In the genomic region with DNA sequence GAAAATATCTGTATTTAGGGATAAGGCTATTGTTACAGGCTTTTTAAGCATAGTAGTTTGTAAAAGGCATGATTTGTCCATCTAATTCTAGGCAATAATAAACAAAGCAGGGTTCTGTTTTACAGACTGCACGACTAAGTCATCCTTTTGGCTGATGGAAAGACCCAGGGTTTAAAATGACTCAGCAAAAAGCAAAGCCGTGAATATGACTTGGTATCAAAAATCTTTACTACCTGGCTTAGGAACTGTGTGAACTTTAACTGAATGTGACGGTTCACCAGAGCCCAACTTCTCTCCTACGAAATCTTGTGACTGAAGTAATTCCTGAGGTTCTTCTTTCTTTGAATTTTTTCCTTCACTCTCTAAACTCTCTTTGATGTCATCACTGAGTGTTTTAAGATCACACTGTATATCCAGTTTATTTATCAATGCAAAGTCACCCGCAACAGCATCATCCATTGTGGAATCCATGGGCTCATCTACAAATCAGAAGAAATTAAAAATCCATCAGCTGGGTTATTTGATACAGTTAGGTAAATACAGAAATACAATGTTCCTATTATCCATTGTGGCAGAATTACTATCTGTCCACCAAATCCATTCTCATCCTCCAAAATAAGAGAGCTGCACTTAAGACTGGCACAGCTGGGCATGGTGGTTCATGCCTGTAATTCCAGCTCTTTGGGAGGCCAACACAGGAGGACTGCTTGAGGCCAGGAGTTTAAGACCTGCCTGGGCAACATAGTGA, we compare ENCODE assay signal across 8 cellular contexts. TPM values are rescaled to one million over a fixed set of nuclear protein-coding genes. Genes with fewer than 3 reads are reported as not detected.
DNase-seq lines count a peak whose midpoint lies in the region; ATAC-seq and TF ChIP-seq lines count a peak whose summit lies in the region.

No MANE protein-coding gene starts in this region.

- ATAC-seq in GM18519 (IDR thresholded peaks at IDR 0.05; ENCODE audit: low FRiP score, unreplicated experiment) (peak; percentile 44), GM19035 (IDR thresholded peaks at IDR 0.05; ENCODE audit: unreplicated experiment) (no peak), HG02588 (IDR thresholded peaks at IDR 0.05; ENCODE audit: unreplicated experiment) (no peak)

- H3K4me3 ChIP-seq in AG04450 (ENCODE audit: low read depth, low read length) (no peak overlapping the region), LNCaP clone FGC (ENCODE audit: low read depth, low read length) (no peak overlapping the region), MG63 (no peak overlapping the region)

- DNase-seq in AG04450 (ENCODE audit: low read depth, low spot score) (peak; percentile 54), LNCaP clone FGC (ENCODE audit: low read depth) (peak; percentile 50), hepatic stellate cell (ENCODE audit: low spot score) (peak; percentile 34), MG63 (no peak)
- DNase-seq in stimulated activated naive CD4-positive, alpha-beta T cell treated with Interleukin-2 at 50 U/mL for 16 hours (lab: John Stamatoyannopoulos, UW): no peak

- POLR2A ChIA-PET in AG04450 (lab: Yijun Ruan, JAX): no interaction called here

- H3K9me3 ChIP-seq in AG04450 (ENCODE audit: control insufficient read depth, insufficient read depth, low read length) (no peaks in the 10 kb centered on the region), MG63 (no peaks in the 10 kb centered on the region)

- TF ChIP-seq CTCF in AG04450 (IDR thresholded peaks at IDR 0.05; ENCODE audit: low read depth, low read length) (no peak), LNCaP clone FGC (IDR thresholded peaks at IDR 0.05; ENCODE audit: control insufficient read depth, extremely low read depth, insufficient read depth) (no peak)

- peak overlapping the region; percentile 77 for H3K27ac ChIP-seq in AG04450 (ENCODE audit: low read depth, low read length)

- H3K27me3 ChIP-seq in AG04450 (ENCODE audit: control insufficient read depth, insufficient read depth, low read length): no peaks in the 10 kb centered on the region
- H3K27me3 ChIP-seq in MG63: no peaks in the 10 kb centered on the region

- CTCF ChIA-PET in AG04450 (lab: Charles Lee): interaction anchor here (1.7 to 2.0 kb wide), 2 partner anchors 10 to 962 kb away, joined by 6 to 13 read pairs; no protein-coding TSS in a partner anchor

- H3K36me3 ChIP-seq in MG63: peaks cover 22% of the 10 kb centered on the region

RNA-seq across cellular contexts. Expression of a gene that starts 17.0 kb away (rescaled TPM):
- 14.4 and 17.9 TPM in 2 replicates for polyA plus RNA-seq in AG04450 (2011; rRNA removed)
- 27.1 and 29.9 TPM in 2 replicates for polyA minus RNA-seq in AG04450 (2011; rRNA and poly(A)+ RNA removed)
- 21.5 and 24.7 TPM in 2 replicates for total RNA-seq in MG63 (2014; rRNA removed; shearing (Covaris generic); ENCODE audit: low replicate concordance)

Comparison
In these comparisons a context has a peak if more than half of its experiments do, and no peak if none do; other contexts are left out.
1. DNase-seq: peak in AG04450 (single experiment), LNCaP clone FGC (single experiment) and hepatic stellate cell (single experiment); none in stimulated activated naive CD4-positive, alpha-beta T cell treated with Interleukin-2 at 50 U/mL for 16 hours (single experiment) and MG63 (single experiment).